10 cellular contexts compared by ENCODE assay signal in genomic region chr20:40054311-40054710, GRCh38.
"Had no signal": no experiment of that assay in that cellular context is flagged by ENCODE, and none has a peak within 500 bp of the region (broad histone marks: within the 10 kb centered on the region; RNA-seq: fewer than 3 reads in every experiment).

No MANE protein-coding gene starts in this region.

- FAIRE-seq: H1, H54, K562 had no signal

- H3K4me3 ChIP-seq: GM23338, K562 had no signal

- DNase-seq: H9, HCEC 1CT, HFFc6, IMR-90, Kasumi-1, KG1 had no signal

- H2AFZ ChIP-seq: GM23338 had no signal

- H3K4me2 ChIP-seq: GM23338 had no signal

- ATAC-seq: GM23338, K562 had no signal
